ENCODE assay signal across 8 cellular contexts in genomic region chr10:45420453-45421192, GRCh38. TPM values are rescaled to one million over a fixed set of nuclear protein-coding genes. Genes with fewer than 3 reads are reported as not detected.
DNase-seq lines count a peak whose midpoint lies in the region; ATAC-seq and TF ChIP-seq lines count a peak whose summit lies in the region.

No MANE protein-coding gene starts in this region.

- H3K79me1 ChIP-seq in neuronal stem cell (ENCODE audit: low read depth, low read length) = peaks cover 5% of the 10 kb centered on the region

- peaks cover 5% of the 10 kb centered on the region for H3K9me3 Mint-ChIP-seq in activated CD4-positive, alpha-beta T cell treated with anti-CD3 and anti-CD28 coated beads, Interleukin-2, amount 10 ng/mL, durations not matched to agents 7 days and 5 days
- H3K9me3 Mint-ChIP-seq in effector memory CD8-positive, alpha-beta T cell = no peaks in the 10 kb centered on the region

- peak overlapping the region; percentile 83 for H2AK5ac ChIP-seq in neuronal stem cell (ENCODE audit: low read depth, low read length)

- WGBS in neuronal stem cell (ENCODE audit: extremely low coverage in 2 of 2, insufficient read length in 2 of 2, insufficient replicate concordance in 1 of 2), 2 donors = no CpG with 5 or more reads among the region's 16 CpGs

- POLR2A ChIA-PET in activated CD4-positive, alpha-beta T cell treated with anti-CD3 and anti-CD28 coated beads, Interleukin-2, amount 10 ng/mL, durations not matched to agents 7 days and 5 days (lab: Charles Lee) = no interaction called here

- no peak overlapping the region for H4K8ac ChIP-seq in neuronal stem cell (ENCODE audit: low read depth, low read length)

- DNase-seq in NCI-H748 (lab: John Stamatoyannopoulos, UW; ENCODE audit: unreplicated experiment) (peak; percentile 1), NCI-H748 treated with DMSO at 0.1 percent for 48 hours (lab: John Stamatoyannopoulos, UW) (no peak), NCI-H1105 (lab: John Stamatoyannopoulos, UW) (peak; percentile 88), neuronal stem cell (ENCODE audit: low spot score) (no peak), uterus (peak; percentile 69 to 74)
- DNase-seq in activated CD4-positive, alpha-beta T cell treated with anti-CD3 and anti-CD28 coated beads, Interleukin-2, amount 10 ng/mL, durations not matched to agents 7 days and 5 days = peak; percentile 65
- DNase-seq in effector memory CD8-positive, alpha-beta T cell = peak; percentile 24 to 46 (median 40)

- peaks cover 85% of the 10 kb centered on the region for H3K4me1 Mint-ChIP-seq in activated CD4-positive, alpha-beta T cell treated with anti-CD3 and anti-CD28 coated beads, Interleukin-2, amount 10 ng/mL, durations not matched to agents 7 days and 5 days
- peaks cover 35 to 66% of the 10 kb centered on the region in 2 donors for H3K4me1 Mint-ChIP-seq in effector memory CD8-positive, alpha-beta T cell (ENCODE audit: low read depth in 2 of 2)

- H2BK12ac ChIP-seq in neuronal stem cell (ENCODE audit: low read length) = no peak overlapping the region

- peak overlapping the region; percentile 97 for H3K4me3 Mint-ChIP-seq in activated CD4-positive, alpha-beta T cell treated with anti-CD3 and anti-CD28 coated beads, Interleukin-2, amount 10 ng/mL, durations not matched to agents 7 days and 5 days
- peak overlapping the region; percentile 80 to 88 for H3K4me3 Mint-ChIP-seq in effector memory CD8-positive, alpha-beta T cell

- H2AFZ ChIP-seq in neuronal stem cell (ENCODE audit: low read length) = peak overlapping the region; percentile 11

- peak overlapping the region; percentile 11 for H3K18ac ChIP-seq in neuronal stem cell (ENCODE audit: low read length)

- peak overlapping the region; percentile 57 for H2BK15ac ChIP-seq in neuronal stem cell (ENCODE audit: low read length)

- H4K91ac ChIP-seq in neuronal stem cell (ENCODE audit: low read depth, low read length, poor library complexity) = no peak overlapping the region

- H2BK5ac ChIP-seq in neuronal stem cell (ENCODE audit: low read length) = no peak overlapping the region

- no peak for TF ChIP-seq POLR2A in uterus (IDR thresholded peaks at IDR 0.05)

- peaks cover 20% of the 10 kb centered on the region for H3K36me3 Mint-ChIP-seq in activated CD4-positive, alpha-beta T cell treated with anti-CD3 and anti-CD28 coated beads, Interleukin-2, amount 10 ng/mL, durations not matched to agents 7 days and 5 days (ENCODE audit: low read depth)
- peaks cover 7% of the 10 kb centered on the region for H3K36me3 Mint-ChIP-seq in effector memory CD8-positive, alpha-beta T cell (ENCODE audit: insufficient read depth)

- H3K27me3 ChIP-seq in neuronal stem cell (ENCODE audit: control insufficient read depth in 3 of 3, insufficient read depth in 3 of 3, low read depth in 1 of 3, low read length in 3 of 3) (peaks cover 0 to 22% (median 4%) of the 10 kb centered on the region in 3 experiments), uterus (no peaks in the 10 kb centered on the region)

- H3K9me3 ChIP-seq in neuronal stem cell (replicated peaks in 1 of 2; ENCODE audit: control insufficient read depth in 2 of 2, insufficient read depth in 1 of 2, low read depth in 1 of 2, low read length in 2 of 2) = peaks cover 0 to 2% of the 10 kb centered on the region in 2 donors
- H3K9me3 ChIP-seq in uterus = no peaks in the 10 kb centered on the region

- peak overlapping the region; percentile 35 for H2BK120ac ChIP-seq in neuronal stem cell (ENCODE audit: low read depth, low read length)

- peaks cover 0 to 6% of the 10 kb centered on the region in 2 donors for H3K4me1 ChIP-seq in neuronal stem cell (ENCODE audit: control insufficient read depth in 2 of 2, insufficient read depth in 1 of 2, low read depth in 1 of 2, low read length in 2 of 2)
- H3K4me1 ChIP-seq in uterus = peaks cover 0 to 3% of the 10 kb centered on the region in 2 donors

- intact Hi-C loops in uterus (cut with DNase I; ENCODE audit: low total_unique reads) = no loop called here

- peak; percentile 56 for ATAC-seq in HG02623 (IDR thresholded peaks at IDR 0.05; ENCODE audit: unreplicated experiment)
- ATAC-seq in effector memory CD8-positive, alpha-beta T cell (replicated peaks) = peak; percentile 61

- H3K4me3 ChIP-seq in neuronal stem cell (ENCODE audit: low read length in 2 of 2) (no peak overlapping the region), uterus (no peak overlapping the region)

- H3K36me3 ChIP-seq in neuronal stem cell (replicated peaks in 1 of 2; ENCODE audit: control insufficient read depth in 2 of 2, insufficient read depth in 2 of 2, low read length in 2 of 2) = no peaks in the 10 kb centered on the region
- H3K36me3 ChIP-seq in uterus = no peaks in the 10 kb centered on the region

- H3K27ac ChIP-seq in neuronal stem cell (replicated peaks; ENCODE audit: low read length) = no peak overlapping the region
- peak overlapping the region; percentile 74 to 83 for H3K27ac ChIP-seq in uterus

- H3K9ac ChIP-seq in neuronal stem cell (ENCODE audit: low read depth, low read length, poor library complexity) = peak overlapping the region; percentile 35

- peaks cover 3% of the 10 kb centered on the region for H3K27me3 Mint-ChIP-seq in activated CD4-positive, alpha-beta T cell treated with anti-CD3 and anti-CD28 coated beads, Interleukin-2, amount 10 ng/mL, durations not matched to agents 7 days and 5 days
- peaks cover 9 to 15% of the 10 kb centered on the region in 2 donors for H3K27me3 Mint-ChIP-seq in effector memory CD8-positive, alpha-beta T cell

- no peak overlapping the region for H3K14ac ChIP-seq in neuronal stem cell (ENCODE audit: low read length)

- H3K27ac Mint-ChIP-seq in activated CD4-positive, alpha-beta T cell treated with anti-CD3 and anti-CD28 coated beads, Interleukin-2, amount 10 ng/mL, durations not matched to agents 7 days and 5 days = peak overlapping the region; percentile 98
- H3K27ac Mint-ChIP-seq in effector memory CD8-positive, alpha-beta T cell = peak overlapping the region; percentile 96 to 98

- TF ChIP-seq CTCF in uterus (IDR thresholded peaks at IDR 0.05) = no peak

- no peak overlapping the region for H3K4me2 ChIP-seq in neuronal stem cell (ENCODE audit: insufficient read depth, low read length, poor library complexity, severe bottlenecking)

- H3K23ac ChIP-seq in neuronal stem cell (ENCODE audit: low read depth, low read length, poor library complexity) = peak overlapping the region; percentile 39

- CTCF ChIA-PET in activated CD4-positive, alpha-beta T cell treated with anti-CD3 and anti-CD28 coated beads, Interleukin-2, amount 10 ng/mL, durations not matched to agents 7 days and 5 days (lab: Charles Lee) = interaction anchor here (1.0 to 2.6 kb wide), 5 partner anchors 10 to 251 kb away, joined by 3 to 16 read pairs (median 5); no protein-coding TSS in a partner anchor

- no peak overlapping the region for H3K4ac ChIP-seq in neuronal stem cell (ENCODE audit: low read length)

RNA-seq across cellular contexts. Expression of gene ALOX5, which starts 46.6 kb away (rescaled TPM):
- 1 to 10 TPM; 6.7 to 9.0 TPM for total RNA-seq in activated CD4-positive, alpha-beta T cell treated with anti-CD3 and anti-CD28 coated beads, Interleukin-2, amount 10 ng/mL, durations not matched to agents 7 days and 5 days
- 0.73 TPM for polyA plus RNA-seq in neuronal stem cell (2013, experiment 1 of 2)
- 0.97 TPM for polyA plus RNA-seq in neuronal stem cell (2013, experiment 2 of 2)
- total RNA-seq in uterus = 10 to 100 TPM in 3 of 4 donors, 1 to 10 TPM in 1; 3.5 to 32.5 (median 10.6) TPM

Comparison
In these comparisons a context has a peak if more than half of its experiments do, and no peak if none do; other contexts are left out.
1. DNase-seq: peak in NCI-H748 (single experiment), NCI-H1105 (single experiment), activated CD4-positive, alpha-beta T cell treated with anti-CD3 and anti-CD28 coated beads, Interleukin-2, amount 10 ng/mL, durations not matched to agents 7 days and 5 days (single experiment), effector memory CD8-positive, alpha-beta T cell (3 of 3) and uterus (2 of 2); none in NCI-H748 treated with DMSO at 0.1 percent for 48 hours (single experiment) and neuronal stem cell (single experiment).